8 cellular contexts compared by ENCODE assay signal in genomic region chr15:31434418-31435255, GRCh38.
DNase-seq lines count a peak whose midpoint lies in the region; ATAC-seq and TF ChIP-seq lines count a peak whose summit lies in the region.

No MANE protein-coding gene starts in this region.

- H3K36me3 ChIP-seq in left ventricle myocardium inferior = no peaks in the 10 kb centered on the region

- intact Hi-C loops in left ventricle myocardium inferior (cut with micrococcal nuclease) = loop anchor here (10.0 kb wide), 1 partner anchor 50 kb away; no protein-coding TSS in a partner anchor

- peak; percentile 23 for ATAC-seq in HG02763 (IDR thresholded peaks at IDR 0.05; ENCODE audit: unreplicated experiment)

- peaks cover 25% of the 10 kb centered on the region for H3K4me1 ChIP-seq in left ventricle myocardium inferior

- TF ChIP-seq CTCF in GM10266 (IDR thresholded peaks at IDR 0.05; ENCODE audit: control insufficient read depth, insufficient read depth, low read depth, missing control alignments) (no peak), left ventricle myocardium inferior (IDR thresholded peaks at IDR 0.05; ENCODE audit: borderline replicate concordance) (no peak)

- peak overlapping the region; percentile 51 for H3K4me3 ChIP-seq in left ventricle myocardium inferior

- H3K27ac ChIP-seq in left ventricle myocardium inferior (replicated peaks) = peak overlapping the region; percentile 88

- no peaks in the 10 kb centered on the region for H3K27me3 ChIP-seq in left ventricle myocardium inferior (ENCODE audit: low read depth)

- no peaks in the 10 kb centered on the region for H3K9me3 ChIP-seq in left ventricle myocardium inferior (replicated peaks)

- DNase-seq in GM10266 (ENCODE audit: extremely low spot score) (peak; percentile 70), OCI-M1 (lab: John Stamatoyannopoulos, UW) (peak; percentile 75), left ventricle myocardium inferior (peak; percentile 54), NCI-H1417 (lab: John Stamatoyannopoulos, UW) (no peak), iPS-NIHi11 (ENCODE audit: low spot score) (no peak)
- DNase-seq in activated effector memory CD4-positive, alpha-beta T cell treated with anti-CD3 and anti-CD28 coated beads, Interleukin-2, amount 50 U/mL, for 16 hours = peak; percentile 93
- peak; percentile 65 to 68 for DNase-seq in stimulated activated CD4-positive, alpha-beta T cell treated with anti-CD3 and anti-CD28 coated beads, Interleukin-1b, Interleukin-23, amount 100 ng/mL, for 4 hours (ENCODE audit: low read depth in 2 of 2)

Comparison
In these comparisons a context has a peak if more than half of its experiments do, and no peak if none do; other contexts are left out.
1. DNase-seq: peak in GM10266 (single experiment), OCI-M1 (single experiment), activated effector memory CD4-positive, alpha-beta T cell treated with anti-CD3 and anti-CD28 coated beads, Interleukin-2, amount 50 U/mL, for 16 hours (single experiment), left ventricle myocardium inferior (single experiment) and stimulated activated CD4-positive, alpha-beta T cell treated with anti-CD3 and anti-CD28 coated beads, Interleukin-1b, Interleukin-23, amount 100 ng/mL, for 4 hours (2 of 2); none in NCI-H1417 (0 of 3) and iPS-NIHi11 (single experiment).